In the genomic region with DNA sequence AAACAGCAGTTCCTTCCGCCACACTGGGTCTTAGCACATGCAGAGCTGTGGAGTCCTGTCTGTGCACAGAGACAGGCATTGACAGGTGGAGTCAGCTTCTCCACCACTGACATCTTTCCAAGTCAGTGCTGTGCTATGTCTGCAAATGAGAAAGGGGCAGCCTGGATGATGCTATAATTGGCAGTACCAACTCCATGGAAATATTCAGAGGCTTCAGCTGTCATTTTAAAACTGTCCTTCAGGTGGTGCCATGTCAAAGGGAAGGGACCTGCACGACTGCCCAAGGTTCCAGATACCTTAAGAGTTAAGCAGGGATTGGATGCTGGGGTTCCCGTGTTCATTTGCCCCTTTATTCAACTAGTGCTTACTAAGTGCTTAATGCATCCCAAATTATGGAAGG, we compare ENCODE assay signal across 10 cellular contexts.
DNase-seq lines count a peak whose midpoint lies in the region; ATAC-seq and TF ChIP-seq lines count a peak whose summit lies in the region.
"Had no signal": no experiment of that assay in that cellular context is flagged by ENCODE, and none has a peak within 500 bp of the region (broad histone marks: within the 10 kb centered on the region; RNA-seq: fewer than 3 reads in every experiment).

No MANE protein-coding gene starts in this region.

- in situ Hi-C loops in G401 (cut with HindIII; ENCODE audit: low sequenced_read_pairs): no loop called here

- intact Hi-C loops in PC-9 (cut with micrococcal nuclease; ENCODE audit: unreplicated experiment): no loop called here

- no peak overlapping the region for H3K9ac ChIP-seq in mesenchymal stem cell (ENCODE audit: low read length)

- H3K27ac ChIP-seq in VCaP: no peak overlapping the region
- H3K27ac ChIP-seq in mesenchymal stem cell (ENCODE audit: low read length, poor library complexity, severe bottlenecking): no peak overlapping the region
- no peak overlapping the region for H3K27ac ChIP-seq in PC-9

- no peaks in the 10 kb centered on the region for H3K79me1 ChIP-seq in mesenchymal stem cell (replicated peaks; ENCODE audit: low read length, poor library complexity, severe bottlenecking)

- H3K27me3 ChIP-seq in mesenchymal stem cell (ENCODE audit: control insufficient read depth in 1 of 2, insufficient read depth in 1 of 2, low read length in 2 of 2): no peaks in the 10 kb centered on the region
- H3K27me3 ChIP-seq in PC-9 (ENCODE audit: insufficient read depth, low read depth): no peaks in the 10 kb centered on the region

- H2AK5ac ChIP-seq in mesenchymal stem cell (ENCODE audit: low read length, severe bottlenecking): no peak overlapping the region

- H4K8ac ChIP-seq in mesenchymal stem cell (ENCODE audit: low read length): no peak overlapping the region

- no peak overlapping the region for H2BK12ac ChIP-seq in mesenchymal stem cell (ENCODE audit: low read length in 2 of 2)

- H3K9me3 ChIP-seq in mesenchymal stem cell (ENCODE audit: control insufficient read depth, low read length): no peaks in the 10 kb centered on the region
- no peaks in the 10 kb centered on the region for H3K9me3 ChIP-seq in PC-9 (ENCODE audit: insufficient read depth, low read depth)

- H3K4me1 ChIP-seq in mesenchymal stem cell (ENCODE audit: control insufficient read depth, insufficient read depth, low read depth, low read length) (no peaks in the 10 kb centered on the region), PC-9 (replicated peaks; ENCODE audit: insufficient read depth) (no peaks in the 10 kb centered on the region)

- H4K91ac ChIP-seq in mesenchymal stem cell (ENCODE audit: low read length): no peak overlapping the region

- no peaks in the 10 kb centered on the region; the same call in 1 of the 2 replicates for H3F3A ChIP-seq in PC-9 (ENCODE audit: insufficient read depth, low read depth)

- H3K9me2 ChIP-seq in PC-9 (ENCODE audit: insufficient read depth): no peaks in the 10 kb centered on the region

- peak; percentile 27 for TF ChIP-seq CTCF in VCaP (conservative IDR thresholded peaks at IDR 0.05)
- no peak for TF ChIP-seq CTCF in PC-9 (conservative IDR thresholded peaks at IDR 0.05)

- no peak overlapping the region for H2BK15ac ChIP-seq in mesenchymal stem cell (ENCODE audit: low read depth, poor library complexity, severe bottlenecking)

- H3K79me2 ChIP-seq in PC-9 (ENCODE audit: low read depth): no peaks in the 10 kb centered on the region

- no peaks in the 10 kb centered on the region for H4K20me1 ChIP-seq in PC-9 (ENCODE audit: insufficient read depth)

- peak; percentile 19 for DNase-seq in G401 (ENCODE audit: low spot score)
- DNase-seq in HT1080 (ENCODE audit: low read depth): peak; percentile 18
- peak; percentile 21 for DNase-seq in mesenchymal stem cell
- no peak for DNase-seq in PC-9
- DNase-seq in anterior cingulate cortex (lab: John Stamatoyannopoulos, UW): no peak
- DNase-seq: left colon, NCI-H446 had no signal

- no peak overlapping the region for H3K4me2 ChIP-seq in mesenchymal stem cell (ENCODE audit: low read length, poor library complexity, severe bottlenecking)
- H3K4me2 ChIP-seq in PC-9: no peak overlapping the region

- no peak overlapping the region for H3K4ac ChIP-seq in mesenchymal stem cell (ENCODE audit: low read depth in 1 of 2, low read length in 2 of 2)

- 77% methylated on average over 3 of the region's 3 CpGs for WGBS in mesenchymal stem cell

- H3K23ac ChIP-seq in mesenchymal stem cell (ENCODE audit: low read length in 2 of 2): no peak overlapping the region

- H3K18ac ChIP-seq in mesenchymal stem cell (ENCODE audit: low read depth in 1 of 2, low read length in 2 of 2): no peak overlapping the region

- H2AFZ ChIP-seq in mesenchymal stem cell (ENCODE audit: low read depth, low read length) (no peak overlapping the region), PC-9 (no peak overlapping the region)

- CTCF ChIA-PET in PC-9 (lab: Charles Lee): interaction anchor here (0.6 kb wide), 1 partner anchor 134 kb away, joined by 3 read pairs; no protein-coding TSS in a partner anchor

- BruUV-seq in PC-9 (replicated peaks; lab: Mats Ljungman, UMichigan): no TSS peak

- H3K36me3 ChIP-seq in mesenchymal stem cell (ENCODE audit: control insufficient read depth in 1 of 2, insufficient read depth in 2 of 2, low read depth in 1 of 2, low read length in 2 of 2) (no peaks in the 10 kb centered on the region), PC-9 (ENCODE audit: low read depth) (no peaks in the 10 kb centered on the region)

- no peak overlapping the region for H3K14ac ChIP-seq in mesenchymal stem cell (ENCODE audit: low read length in 2 of 2)

- H2BK5ac ChIP-seq in mesenchymal stem cell (ENCODE audit: low read depth, low read length, poor library complexity, severe bottlenecking): no peak overlapping the region

- H3K4me3 ChIP-seq in mesenchymal stem cell (ENCODE audit: insufficient read depth in 1 of 2, low read depth in 1 of 2, low read length in 2 of 2) (no peak overlapping the region), PC-9 (no peak overlapping the region)

- no peak for ATAC-seq in GM21423 (IDR thresholded peaks at IDR 0.05; ENCODE audit: unreplicated experiment)
- ATAC-seq in HG03439 (IDR thresholded peaks at IDR 0.05; ENCODE audit: unreplicated experiment): no peak
- ATAC-seq: left colon had no signal

- no peak overlapping the region for H2BK120ac ChIP-seq in mesenchymal stem cell (ENCODE audit: low read depth, low read length)

- POLR2A ChIA-PET in PC-9 (lab: Charles Lee; ENCODE audit: unreplicated experiment): no interaction called here

Comparison
In these comparisons a context has a peak if more than half of its experiments do, and no peak if none do; other contexts are left out.
1. DNase-seq: peak in G401 (single experiment), HT1080 (single experiment) and mesenchymal stem cell (single experiment); none in PC-9 (0 of 2) and anterior cingulate cortex (0 of 58).